Comparison of ENCODE assay signal across 8 cellular contexts in the genomic region with DNA sequence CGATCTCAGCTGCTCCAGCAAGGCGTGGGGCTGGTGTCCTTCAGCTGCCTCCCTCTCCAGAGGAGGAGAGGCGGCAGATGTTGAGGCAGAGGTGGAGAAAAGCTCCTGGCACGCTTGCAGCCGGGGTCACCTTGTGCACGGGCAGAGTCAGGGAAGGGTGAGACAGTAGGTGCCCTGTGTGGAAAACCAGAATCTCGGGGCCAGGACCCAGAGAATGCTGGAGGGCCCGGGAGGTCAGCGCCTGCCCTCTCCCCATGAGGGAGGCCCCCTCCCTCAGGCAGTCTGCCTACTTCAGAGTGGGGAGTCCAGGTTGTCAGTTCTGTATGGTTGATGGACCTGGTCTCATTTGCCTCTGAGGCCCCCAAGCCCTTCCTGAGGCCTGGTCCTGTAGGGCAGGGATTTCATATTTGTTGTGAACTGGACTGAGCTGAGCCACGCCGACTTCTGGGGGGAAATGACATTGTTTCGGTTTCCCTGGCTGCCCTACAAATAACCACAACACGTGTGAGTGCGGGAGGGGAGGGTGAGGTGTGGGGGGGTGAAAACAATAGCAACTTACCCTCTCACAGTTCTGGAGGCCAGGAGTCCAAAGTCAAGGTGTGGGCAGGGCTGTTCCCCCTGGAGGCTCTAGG.
A peak's percentile ranks its signal among the peaks of the same experiment; 100 is the strongest.
DNase-seq lines count a peak whose midpoint lies in the region; ATAC-seq lines count a peak whose summit lies in the region.
"Not testable (repeated sequence)": the region's sequence is repeated elsewhere in the genome, so short reads cannot be mapped to it uniquely, and the experiment has no call there.

No MANE protein-coding gene starts in this region.

- H3K36me3 Mint-ChIP-seq in T-helper 2 cell treated with Interferon-gamma antibody and Interleukin-4, amounts not matched to agents 5 μg/mL and 100 μg/mL, for 36 hours (ENCODE audit: low read depth); central memory CD8-positive, alpha-beta T cell (ENCODE audit: insufficient read depth): not testable (repeated sequence)

- H3K4me1 ChIP-seq in BLaER1 = peaks cover 43% of the 10 kb centered on the region

- H3K4me3 Mint-ChIP-seq in T-helper 2 cell treated with Interferon-gamma antibody and Interleukin-4, amounts not matched to agents 5 μg/mL and 100 μg/mL, for 36 hours = peak overlapping the region; percentile 19
- H3K4me3 Mint-ChIP-seq in central memory CD8-positive, alpha-beta T cell = peak overlapping the region; percentile 53

- H3K4me1 Mint-ChIP-seq in T-helper 2 cell treated with Interferon-gamma antibody and Interleukin-4, amounts not matched to agents 5 μg/mL and 100 μg/mL, for 36 hours (ENCODE audit: low read depth) = peaks cover 19% of the 10 kb centered on the region
- peaks cover 18% of the 10 kb centered on the region for H3K4me1 Mint-ChIP-seq in central memory CD8-positive, alpha-beta T cell

- peak overlapping the region; percentile 64 for H3K9ac ChIP-seq in BLaER1

- not testable (repeated sequence) for H4K20me1 ChIP-seq in BLaER1

- not testable (repeated sequence) for H3K27me3 ChIP-seq in BLaER1

- ATAC-seq in GM18858 (IDR thresholded peaks at IDR 0.05; ENCODE audit: unreplicated experiment) (peak; percentile 31), GM19467 (IDR thresholded peaks at IDR 0.05; ENCODE audit: unreplicated experiment) (peak; percentile 46), GM21786 (IDR thresholded peaks at IDR 0.05; ENCODE audit: unreplicated experiment) (peak; percentile 39), HG02973 (IDR thresholded peaks at IDR 0.05; ENCODE audit: unreplicated experiment) (peak; percentile 37), HG03432 (IDR thresholded peaks at IDR 0.05; ENCODE audit: unreplicated experiment) (peak; percentile 31)
- not testable (repeated sequence) for ATAC-seq in central memory CD8-positive, alpha-beta T cell (replicated peaks; ENCODE audit: extremely low read depth, poor library complexity, severe bottlenecking)

- not testable (repeated sequence) for H3K36me3 ChIP-seq in BLaER1

- H3K27ac ChIP-seq in BLaER1 = peak overlapping the region; percentile 83

- H3K27ac Mint-ChIP-seq in T-helper 2 cell treated with Interferon-gamma antibody and Interleukin-4, amounts not matched to agents 5 μg/mL and 100 μg/mL, for 36 hours = peak overlapping the region; percentile 33
- peak overlapping the region; percentile 65 for H3K27ac Mint-ChIP-seq in central memory CD8-positive, alpha-beta T cell (ENCODE audit: low read depth)

- H3K9me3 ChIP-seq in BLaER1 = peaks cover 31% of the 10 kb centered on the region

- not testable (repeated sequence) for DNase-seq in T-helper 2 cell treated with Interferon-gamma antibody and Interleukin-4, amounts not matched to agents 5 μg/mL and 100 μg/mL, for 36 hours (ENCODE audit: low spot score); central memory CD8-positive, alpha-beta T cell (ENCODE audit: low spot score in 2 of 2)

- H3K4me3 ChIP-seq in BLaER1 = peak overlapping the region; percentile 46

- not testable (repeated sequence) for H3K9me3 Mint-ChIP-seq in T-helper 2 cell treated with Interferon-gamma antibody and Interleukin-4, amounts not matched to agents 5 μg/mL and 100 μg/mL, for 36 hours; central memory CD8-positive, alpha-beta T cell

- not testable (repeated sequence) for H3K27me3 Mint-ChIP-seq in T-helper 2 cell treated with Interferon-gamma antibody and Interleukin-4, amounts not matched to agents 5 μg/mL and 100 μg/mL, for 36 hours (ENCODE audit: low read depth); central memory CD8-positive, alpha-beta T cell

- peak overlapping the region; percentile 95 for H3K4me2 ChIP-seq in BLaER1
